23 cellular contexts compared by ENCODE assay signal in the genomic region with DNA sequence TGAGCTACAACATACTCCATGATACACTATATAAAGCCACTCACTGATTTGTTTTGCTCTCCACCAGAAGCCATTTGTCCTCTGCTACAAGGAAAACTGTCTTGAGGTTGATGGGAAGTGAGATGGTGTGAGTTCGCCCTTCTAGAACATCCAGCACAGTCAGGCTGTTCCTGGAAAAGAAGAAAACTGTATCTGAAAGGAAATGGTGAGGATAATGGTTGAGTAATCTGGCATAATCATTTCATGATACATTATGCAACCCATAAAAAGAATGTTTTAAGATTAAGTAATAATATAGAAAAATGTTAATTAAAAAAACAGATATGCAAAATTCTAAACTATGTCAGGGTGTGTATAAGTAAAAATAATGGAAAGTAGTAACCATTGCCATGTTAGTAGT.
DNase-seq lines count a peak whose midpoint lies in the region; ATAC-seq and TF ChIP-seq lines count a peak whose summit lies in the region.
"Had no signal": no experiment of that assay in that cellular context is flagged by ENCODE, and none has a peak within 500 bp of the region (broad histone marks: within the 10 kb centered on the region; RNA-seq: fewer than 3 reads in every experiment).

No MANE protein-coding gene starts in this region.

- 81 to 88% methylated on average over 1 of the region's 1 CpG for WGBS in GM23248 (ENCODE audit: low coverage in 1 of 2, low lambda C conversion rate in 2 of 2, missing lambda C conversion rate in 2 of 2), 2 experiments
- WGBS in gastroesophageal sphincter (ENCODE audit: low coverage in 1 of 2), 2 donors = 87 to 100% methylated on average over 1 of the region's 1 CpG

- peaks cover 22% of the 10 kb centered on the region for H3K36me3 Mint-ChIP-seq in nephron progenitor cell (ENCODE audit: low read depth)

- H3K36me3 ChIP-seq in GM23248 (ENCODE audit: low read depth) (no peaks in the 10 kb centered on the region), gastroesophageal sphincter (peaks cover 0 to 15% of the 10 kb centered on the region in 2 donors)

- H3K9me3 Mint-ChIP-seq in nephron progenitor cell = no peaks in the 10 kb centered on the region
- H3K9me3 Mint-ChIP-seq: CD8-positive, alpha-beta memory T cell; GM23338 had no signal

- H3K9ac ChIP-seq in GM23248 = no peak overlapping the region
- H3K9ac ChIP-seq: BLaER1 treated with 17β-estradiol and CSF1 and Interleukin-3, amounts not matched to agents 10 nM and 100 nM had no signal

- in situ Hi-C loops in GM23248 (cut with MboI) = no loop called here

- TF ChIP-seq POLR2A in gastroesophageal sphincter (IDR thresholded peaks at IDR 0.05) = no peak

- H3K27me3 ChIP-seq in GM23248 (replicated peaks; ENCODE audit: insufficient read depth) = no peaks in the 10 kb centered on the region
- H3K27me3 ChIP-seq in gastroesophageal sphincter = no peaks in the 10 kb centered on the region
- H3K27me3 ChIP-seq: BLaER1 treated with 17β-estradiol and CSF1 and Interleukin-3, amounts not matched to agents 10 nM and 100 nM had no signal

- H3K79me2 ChIP-seq in GM23248 (ENCODE audit: insufficient read depth) = no peaks in the 10 kb centered on the region

- H3K4me1 ChIP-seq in GM23248 (ENCODE audit: insufficient read depth) (peaks cover 52% of the 10 kb centered on the region), gastroesophageal sphincter (peaks cover 7 to 29% (median 9%) of the 10 kb centered on the region in 3 donors)

- peak overlapping the region; percentile 52 for H3K27ac Mint-ChIP-seq in nephron progenitor cell
- H3K27ac Mint-ChIP-seq: GM23338 had no signal

- peak overlapping the region; percentile 37; the same call in 1 of the 2 replicates for H2AFZ ChIP-seq in GM23248
- H2AFZ ChIP-seq: GM23338 had no signal

- H3K4me2 ChIP-seq in GM23248 (ENCODE audit: unreplicated experiment) = peak overlapping the region; percentile 24
- H3K4me2 ChIP-seq: BLaER1 treated with 17β-estradiol and CSF1 and Interleukin-3, amounts not matched to agents 10 nM and 100 nM; GM23338 had no signal

- H3F3A ChIP-seq in GM23248 (ENCODE audit: insufficient read depth) = peaks cover 32% of the 10 kb centered on the region

- H3K4me3 Mint-ChIP-seq in nephron progenitor cell = no peak overlapping the region
- H3K4me3 Mint-ChIP-seq: CD8-positive, alpha-beta memory T cell; GM23338 had no signal

- no peaks in the 10 kb centered on the region for H3K9me2 ChIP-seq in GM23248 (ENCODE audit: insufficient read depth)

- peak; percentile 56 for DNase-seq in GM23248
- peak; percentile 46 for DNase-seq in amniotic epithelial cell (ENCODE audit: low read depth)
- DNase-seq in fibroblast of gingiva (ENCODE audit: low read depth) = peak; percentile 48
- DNase-seq in nephron progenitor cell = no peak
- DNase-seq in activated gamma-delta T cell treated with Interleukin-2 at 50 U/mL for 16 hours = no peak
- DNase-seq: CD8-positive, alpha-beta memory T cell; DMS79; KBM-7; NCI-H1048; NCI-H1436 treated with DMSO at 0.1 percent for 48 hours; NCI-H2029; NCI-H345; NCI-H526; PC-3; SIG-M5 had no signal

- no peaks in the 10 kb centered on the region for H3K27me3 Mint-ChIP-seq in nephron progenitor cell (ENCODE audit: low read depth, poor library complexity)
- H3K27me3 Mint-ChIP-seq: CD8-positive, alpha-beta memory T cell had no signal

- H3K9me3 ChIP-seq in GM23248 (ENCODE audit: low read depth) (no peaks in the 10 kb centered on the region), gastroesophageal sphincter (no peaks in the 10 kb centered on the region)
- H3K9me3 ChIP-seq: BLaER1 treated with 17β-estradiol and CSF1 and Interleukin-3, amounts not matched to agents 10 nM and 100 nM had no signal

- peak overlapping the region; percentile 6; the same call in 1 of the 2 replicates for H3K4me3 ChIP-seq in GM23248
- no peak overlapping the region for H3K4me3 ChIP-seq in gastroesophageal sphincter
- H3K4me3 ChIP-seq: BLaER1 treated with 17β-estradiol and CSF1 and Interleukin-3, amounts not matched to agents 10 nM and 100 nM; GM23338 had no signal

- TF ChIP-seq CTCF in nephron progenitor cell (IDR thresholded peaks at IDR 0.05) (no peak), gastroesophageal sphincter (IDR thresholded peaks at IDR 0.05) (no peak)

- TF ChIP-seq EP300 in gastroesophageal sphincter (IDR thresholded peaks at IDR 0.05) = no peak

- H3K27ac ChIP-seq in GM23248 (peak overlapping the region; percentile 32; the same call in 1 of the 2 replicates), gastroesophageal sphincter (no peak overlapping the region)
- H3K27ac ChIP-seq: RWPE1 had no signal

- peaks cover 43% of the 10 kb centered on the region for H3K4me1 Mint-ChIP-seq in nephron progenitor cell
- H3K4me1 Mint-ChIP-seq: CD8-positive, alpha-beta memory T cell had no signal

- ATAC-seq in gastroesophageal sphincter = no peak
- ATAC-seq in GM19328 (IDR thresholded peaks at IDR 0.05; ENCODE audit: unreplicated experiment) = no peak
- ATAC-seq in GM19455 (IDR thresholded peaks at IDR 0.05; ENCODE audit: unreplicated experiment) = no peak
- ATAC-seq: GM23338, HCT116, PC-3, SK-N-SH treated with all-trans-retinoic acid at 6 μM for 48 hours had no signal

- H4K20me1 ChIP-seq in GM23248 (ENCODE audit: insufficient read depth) = no peaks in the 10 kb centered on the region
- H4K20me1 ChIP-seq: BLaER1 treated with 17β-estradiol and CSF1 and Interleukin-3, amounts not matched to agents 10 nM and 100 nM had no signal

Comparison
In these comparisons a context has a peak if more than half of its experiments do, and no peak if none do; other contexts are left out.
1. DNase-seq: peak in GM23248 (single experiment), amniotic epithelial cell (single experiment) and fibroblast of gingiva (single experiment); none in nephron progenitor cell (single experiment) and activated gamma-delta T cell treated with Interleukin-2 at 50 U/mL for 16 hours (single experiment).